ENCODE assay signal across 8 cellular contexts in the genomic region with DNA sequence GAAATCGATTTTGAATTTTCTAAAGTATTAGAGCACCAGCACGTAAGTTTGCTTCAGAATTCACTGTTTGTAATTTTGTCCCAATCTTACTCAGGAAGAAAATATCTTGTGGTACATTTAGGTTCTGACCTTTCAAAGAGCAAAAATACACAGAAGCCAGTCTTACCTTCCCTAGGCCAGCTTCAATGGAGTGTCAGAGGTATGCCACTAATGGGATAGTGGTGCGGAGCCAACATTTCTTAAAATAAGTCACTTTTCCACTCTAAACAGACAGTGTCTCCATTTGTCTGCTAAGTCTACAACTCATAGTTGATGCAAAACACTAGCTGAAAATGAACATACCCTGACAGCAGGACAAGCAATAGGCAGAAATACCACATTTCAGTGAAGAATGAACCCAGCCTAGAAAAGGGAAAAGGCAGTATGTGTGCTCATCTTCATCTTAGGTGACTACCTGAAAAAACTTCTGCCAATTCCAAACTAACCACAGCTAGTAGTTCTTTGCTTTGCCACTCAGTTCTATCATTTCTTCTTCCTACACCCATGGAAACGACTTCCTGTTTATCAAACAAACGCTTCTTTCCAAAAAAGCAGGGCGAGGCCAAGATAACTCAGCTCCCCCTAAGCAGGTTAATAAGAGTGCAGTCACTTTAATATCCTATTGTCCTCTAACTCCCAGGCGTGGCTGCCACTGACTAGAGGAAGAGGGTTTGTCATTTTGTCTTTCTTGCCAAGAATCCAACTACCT.
DNase-seq lines count a peak whose midpoint lies in the region; ATAC-seq and TF ChIP-seq lines count a peak whose summit lies in the region.

No MANE protein-coding gene starts in this region.

- peak overlapping the region; percentile 4 to 36 for H3K27ac ChIP-seq in liver (ENCODE audit: low read depth in 1 of 2, low read length in 2 of 2)

- H3K9ac ChIP-seq in liver (ENCODE audit: low read depth in 1 of 2, low read length in 2 of 2) = no peak overlapping the region

- H3K9me3 ChIP-seq in liver (ENCODE audit: control insufficient read depth in 4 of 4, low read length in 3 of 4) (no peaks in the 10 kb centered on the region), Caco-2 (no peaks in the 10 kb centered on the region)

- TF ChIP-seq CTCF in liver (IDR thresholded peaks at IDR 0.05; ENCODE audit: low read depth, low read length, missing input control) (no peak), Caco-2 (IDR thresholded peaks at IDR 0.05; ENCODE audit: insufficient read depth in 1 of 2, low read depth in 1 of 2, low read length in 1 of 2, severe bottlenecking in 1 of 2, unreplicated experiment in 1 of 2) (no peak)

- H3K4me1 ChIP-seq in liver (ENCODE audit: control insufficient read depth in 4 of 4, insufficient read depth in 4 of 4, low read length in 3 of 4) = peaks cover 6 to 38% (median 22%) of the 10 kb centered on the region in 4 donors
- peaks cover 10% of the 10 kb centered on the region; the same call in 1 of the 2 replicates for H3K4me1 ChIP-seq in Caco-2

- no peak overlapping the region for H3K4me3 ChIP-seq in Jurkat, Clone E6-1 (ENCODE audit: low read length)
- H3K4me3 ChIP-seq in liver (ENCODE audit: low read depth in 1 of 3, low read length in 3 of 3) (no peak overlapping the region), Caco-2 (ENCODE audit: low read depth, low read length) (no peak overlapping the region)

- peaks cover 35% of the 10 kb centered on the region for H3K36me3 Mint-ChIP-seq in activated T-helper 17 cell treated with anti-CD3 and anti-CD28 coated beads, Interleukin-2, amount 50 U/mL, for 72 hours (ENCODE audit: low read depth)
- peaks cover 6% of the 10 kb centered on the region for H3K36me3 Mint-ChIP-seq in Caco-2 (ENCODE audit: insufficient read depth, unreplicated experiment)

- no peaks in the 10 kb centered on the region for H3K27me3 Mint-ChIP-seq in activated T-helper 17 cell treated with anti-CD3 and anti-CD28 coated beads, Interleukin-2, amount 50 U/mL, for 72 hours
- H3K27me3 Mint-ChIP-seq in Caco-2 (ENCODE audit: insufficient read depth, unreplicated experiment) = no peaks in the 10 kb centered on the region

- peak; percentile 78 for ATAC-seq in activated T-helper 17 cell treated with anti-CD3 and anti-CD28 coated beads, Interleukin-2, amount 50 U/mL, for 72 hours (replicated peaks)
- ATAC-seq in GM18873 (IDR thresholded peaks at IDR 0.05; ENCODE audit: low FRiP score, unreplicated experiment) (no peak), GM19463 (IDR thresholded peaks at IDR 0.05; ENCODE audit: unreplicated experiment) (no peak)

- H3K36me3 ChIP-seq in liver (ENCODE audit: control insufficient read depth in 4 of 4, insufficient read depth in 3 of 4, low read depth in 1 of 4, low read length in 3 of 4) (peaks cover 0 to 4% (median 0%) of the 10 kb centered on the region in 4 donors), Caco-2 (ENCODE audit: control insufficient read depth, insufficient read depth, low read length) (no peaks in the 10 kb centered on the region; the same call in 1 of the 2 replicates)

- CTCF ChIA-PET in Caco-2 (lab: Charles Lee) = no interaction called here

- H3K9me3 Mint-ChIP-seq in activated T-helper 17 cell treated with anti-CD3 and anti-CD28 coated beads, Interleukin-2, amount 50 U/mL, for 72 hours = peaks cover 6% of the 10 kb centered on the region
- peaks cover 11% of the 10 kb centered on the region for H3K9me3 Mint-ChIP-seq in Caco-2 (ENCODE audit: unreplicated experiment)

- peak overlapping the region; percentile 91 for H3K4me3 Mint-ChIP-seq in activated T-helper 17 cell treated with anti-CD3 and anti-CD28 coated beads, Interleukin-2, amount 50 U/mL, for 72 hours
- no peak overlapping the region for H3K4me3 Mint-ChIP-seq in Caco-2 (ENCODE audit: unreplicated experiment)

- peak overlapping the region; percentile 93 for H3K27ac Mint-ChIP-seq in activated T-helper 17 cell treated with anti-CD3 and anti-CD28 coated beads, Interleukin-2, amount 50 U/mL, for 72 hours
- H3K27ac Mint-ChIP-seq in Caco-2 (ENCODE audit: unreplicated experiment) = no peak overlapping the region

- DNase-seq in AG08395 (ENCODE audit: low spot score) (peak; percentile 39), anterior cingulate cortex (lab: John Stamatoyannopoulos, UW) (no peak), Caco-2 (no peak)
- peak; percentile 48 for DNase-seq in Jurkat, Clone E6-1 (ENCODE audit: low read depth, low spot score)

- intact Hi-C loops in Caco-2 (cut with micrococcal nuclease; ENCODE audit: unreplicated experiment) = no loop called here

- 69% methylated on average over 7 of the region's 7 CpGs for WGBS in liver

- no peaks in the 10 kb centered on the region for H3K27me3 ChIP-seq in liver (ENCODE audit: control insufficient read depth in 4 of 4, insufficient read depth in 4 of 4, low read length in 3 of 4)
- H3K27me3 ChIP-seq in Caco-2 (replicated peaks; ENCODE audit: control insufficient read depth, insufficient read depth, low read length) = no peaks in the 10 kb centered on the region

- peaks cover 59% of the 10 kb centered on the region for H3K4me1 Mint-ChIP-seq in activated T-helper 17 cell treated with anti-CD3 and anti-CD28 coated beads, Interleukin-2, amount 50 U/mL, for 72 hours
- H3K4me1 Mint-ChIP-seq in Caco-2 (ENCODE audit: low read depth, unreplicated experiment) = peaks cover 24% of the 10 kb centered on the region

- no TSS peak for BruUV-seq in Caco-2 (replicated peaks; lab: Mats Ljungman, UMichigan)

- no peak for TF ChIP-seq RAD21 in liver (IDR thresholded peaks at IDR 0.05)

- POLR2A ChIA-PET in Caco-2 (lab: Charles Lee) = no interaction called here

TF ChIP-seq in liver, 16 proteins besides CTCF, POLR2A, EP300 and RAD21:
- TF ChIP-seq FOXA1 (IDR thresholded peaks at IDR 0.05) (no peak), HNF4G (IDR thresholded peaks at IDR 0.05) (no peak), HNF4A (conservative IDR thresholded peaks at IDR 0.05) (no peak), RXRA (IDR thresholded peaks at IDR 0.05) (no peak), EGR1 (IDR thresholded peaks at IDR 0.05; ENCODE audit: low read depth in 2 of 2) (no peak), JUND (IDR thresholded peaks at IDR 0.05) (no peak), NR2F2 (IDR thresholded peaks at IDR 0.05) (no peak), SP1 (IDR thresholded peaks at IDR 0.05) (no peak), REST (IDR thresholded peaks at IDR 0.05) (no peak)
- TF ChIP-seq, protein P1, sequence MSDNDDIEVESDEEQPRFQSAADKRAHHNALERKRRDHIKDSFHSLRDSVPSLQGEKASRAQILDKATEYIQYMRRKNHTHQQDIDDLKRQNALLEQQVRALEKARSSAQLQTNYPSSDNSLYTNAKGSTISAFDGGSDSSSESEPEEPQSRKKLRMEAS (IDR thresholded peaks at IDR 0.05) = no peak
- TF ChIP-seq, protein P2, sequence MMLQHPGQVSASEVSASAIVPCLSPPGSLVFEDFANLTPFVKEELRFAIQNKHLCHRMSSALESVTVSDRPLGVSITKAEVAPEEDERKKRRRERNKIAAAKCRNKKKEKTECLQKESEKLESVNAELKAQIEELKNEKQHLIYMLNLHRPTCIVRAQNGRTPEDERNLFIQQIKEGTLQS (IDR thresholded peaks at IDR 0.05) = no peak

Comparison
In these comparisons a context has a peak if more than half of its experiments do, and no peak if none do; other contexts are left out.
1. DNase-seq: peak in AG08395 (single experiment) and Jurkat, Clone E6-1 (single experiment); none in anterior cingulate cortex (0 of 58) and Caco-2 (0 of 2).